In genomic region chr19:13241321-13242104, GRCh38 we compare ENCODE assay signal across 11 cellular contexts.
A peak's percentile ranks its signal among the peaks of the same experiment; 100 is the strongest.
DNase-seq lines count a peak whose midpoint lies in the region; ATAC-seq and TF ChIP-seq lines count a peak whose summit lies in the region.
"Had no signal": no experiment of that assay in that cellular context is flagged by ENCODE, and none has a peak within 500 bp of the region (broad histone marks: within the 10 kb centered on the region; RNA-seq: fewer than 3 reads in every experiment).

No MANE protein-coding gene starts in this region.

- H3K9me3 ChIP-seq in OCI-LY1 (ENCODE audit: low read length): no peaks in the 10 kb centered on the region

- no peak overlapping the region for H3K4me3 ChIP-seq in OCI-LY1 (ENCODE audit: low read depth, low read length, poor library complexity, severe bottlenecking)
- H3K4me3 ChIP-seq: gastroesophageal sphincter had no signal

- H3K4me3 Mint-ChIP-seq in central memory CD8-positive, alpha-beta T cell: peak overlapping the region; percentile 71
- H3K4me3 Mint-ChIP-seq in stimulated activated effector memory CD8-positive, alpha-beta T cell treated with anti-CD3 and anti-CD28 coated beads, Interleukin-12 subunit alpha, Interleukin-12 subunit beta, amount 100 ng/mL, for 72 hours: peak overlapping the region; percentile 70
- H3K4me3 Mint-ChIP-seq: brain had no signal

- H3K27me3 ChIP-seq in OCI-LY1 (ENCODE audit: insufficient read depth, low read length): peaks cover 8% of the 10 kb centered on the region; the same call in 1 of the 2 replicates

- H3K9ac ChIP-seq in OCI-LY1 (ENCODE audit: low read length): no peak overlapping the region

- H3K4me2 ChIP-seq in OCI-LY1 (ENCODE audit: low read length): no peak overlapping the region

- no peaks in the 10 kb centered on the region for H4K20me1 ChIP-seq in OCI-LY1 (ENCODE audit: insufficient read depth, low read length)

- no peaks in the 10 kb centered on the region for H3K36me3 Mint-ChIP-seq in activated naive CD4-positive, alpha-beta T cell treated with anti-CD3 and anti-CD28 coated beads, Interleukin-2, amount 50 U/mL, for 72 hours
- peaks cover 2% of the 10 kb centered on the region for H3K36me3 Mint-ChIP-seq in central memory CD8-positive, alpha-beta T cell (ENCODE audit: insufficient read depth)
- no peaks in the 10 kb centered on the region for H3K36me3 Mint-ChIP-seq in stimulated activated effector memory CD8-positive, alpha-beta T cell treated with anti-CD3 and anti-CD28 coated beads, Interleukin-12 subunit alpha, Interleukin-12 subunit beta, amount 100 ng/mL, for 72 hours

- ATAC-seq in activated naive CD4-positive, alpha-beta T cell treated with anti-CD3 and anti-CD28 coated beads, Interleukin-2, amount 50 U/mL, for 72 hours: peak; percentile 37 to 44
- peak; percentile 75 for ATAC-seq in central memory CD8-positive, alpha-beta T cell (replicated peaks; ENCODE audit: extremely low read depth, poor library complexity, severe bottlenecking)
- peak; percentile 64 for ATAC-seq in stimulated activated effector memory CD8-positive, alpha-beta T cell treated with anti-CD3 and anti-CD28 coated beads, Interleukin-12 subunit alpha, Interleukin-12 subunit beta, amount 100 ng/mL, for 72 hours
- ATAC-seq in HG03439 (IDR thresholded peaks at IDR 0.05; ENCODE audit: unreplicated experiment): no peak
- ATAC-seq: gastroesophageal sphincter had no signal

- no peaks in the 10 kb centered on the region for H3K4me1 ChIP-seq in OCI-LY1 (ENCODE audit: insufficient read depth, low read length, severe bottlenecking)
- H3K4me1 ChIP-seq: gastroesophageal sphincter had no signal

- no peaks in the 10 kb centered on the region for H3K9me2 ChIP-seq in OCI-LY1 (ENCODE audit: low read depth, low read length)

- H2AFZ ChIP-seq in OCI-LY1 (ENCODE audit: low read length): no peak overlapping the region

- H3K4me1 Mint-ChIP-seq in central memory CD8-positive, alpha-beta T cell: peaks cover 11% of the 10 kb centered on the region
- H3K4me1 Mint-ChIP-seq in stimulated activated effector memory CD8-positive, alpha-beta T cell treated with anti-CD3 and anti-CD28 coated beads, Interleukin-12 subunit alpha, Interleukin-12 subunit beta, amount 100 ng/mL, for 72 hours: peaks cover 27% of the 10 kb centered on the region
- H3K4me1 Mint-ChIP-seq: brain had no signal

- no peaks in the 10 kb centered on the region for H3K27me3 Mint-ChIP-seq in central memory CD8-positive, alpha-beta T cell

- peak; percentile 36; the same call in 1 of the 2 replicates for TF ChIP-seq CTCF in OCI-LY1 (IDR thresholded peaks at IDR 0.05; ENCODE audit: low read length)

- H3K79me2 ChIP-seq in OCI-LY1 (ENCODE audit: insufficient read depth, low read length): no peaks in the 10 kb centered on the region

- no peak overlapping the region for H3K27ac ChIP-seq in OCI-LY1 (ENCODE audit: low read depth, low read length, poor library complexity, severe bottlenecking)
- H3K27ac ChIP-seq: gastroesophageal sphincter had no signal

- no peaks in the 10 kb centered on the region for H3F3A ChIP-seq in OCI-LY1 (ENCODE audit: insufficient read depth, low read length)

- no peaks in the 10 kb centered on the region for H3K36me3 ChIP-seq in OCI-LY1 (ENCODE audit: insufficient read depth, low read length)
- H3K36me3 ChIP-seq: gastroesophageal sphincter had no signal

- peak overlapping the region in 1 of 2 donors; percentile 0 for H3K27ac Mint-ChIP-seq in activated naive CD4-positive, alpha-beta T cell treated with anti-CD3 and anti-CD28 coated beads, Interleukin-2, amount 50 U/mL, for 72 hours
- peak overlapping the region; percentile 52 for H3K27ac Mint-ChIP-seq in central memory CD8-positive, alpha-beta T cell (ENCODE audit: low read depth)
- peak overlapping the region; percentile 61 for H3K27ac Mint-ChIP-seq in stimulated activated effector memory CD8-positive, alpha-beta T cell treated with anti-CD3 and anti-CD28 coated beads, Interleukin-12 subunit alpha, Interleukin-12 subunit beta, amount 100 ng/mL, for 72 hours
- H3K27ac Mint-ChIP-seq: brain had no signal

- DNase-seq in activated naive CD4-positive, alpha-beta T cell treated with anti-CD3 and anti-CD28 coated beads, Interleukin-2, amount 50 U/mL, for 72 hours (ENCODE audit: low spot score in 2 of 2): no peak
- no peak for DNase-seq in activated naive CD4-positive, alpha-beta T cell treated with anti-CD3 and anti-CD28 coated beads, Interleukin-2, amount 50 U/mL, for 16 hours
- DNase-seq in central memory CD8-positive, alpha-beta T cell (ENCODE audit: low spot score in 2 of 2): no peak
- DNase-seq in stimulated activated effector memory CD8-positive, alpha-beta T cell treated with anti-CD3 and anti-CD28 coated beads, Interleukin-12 subunit alpha, Interleukin-12 subunit beta, amount 100 ng/mL, for 72 hours (ENCODE audit: low spot score in 2 of 2): peak in 1 of 2 donors; percentile 57
- DNase-seq in amniotic stem cell (lab: John Stamatoyannopoulos, UW) (no peak), NCI-H2171 treated with DMSO at 0.1 percent for 48 hours (lab: John Stamatoyannopoulos, UW) (no peak)
- DNase-seq: T-helper 1 cell had no signal

- H3K9me3 Mint-ChIP-seq in activated naive CD4-positive, alpha-beta T cell treated with anti-CD3 and anti-CD28 coated beads, Interleukin-2, amount 50 U/mL, for 72 hours: no peaks in the 10 kb centered on the region
- H3K9me3 Mint-ChIP-seq in central memory CD8-positive, alpha-beta T cell: no peaks in the 10 kb centered on the region
- H3K9me3 Mint-ChIP-seq in stimulated activated effector memory CD8-positive, alpha-beta T cell treated with anti-CD3 and anti-CD28 coated beads, Interleukin-12 subunit alpha, Interleukin-12 subunit beta, amount 100 ng/mL, for 72 hours: no peaks in the 10 kb centered on the region
